ENCODE assay signal across 17 cellular contexts in the genomic region with DNA sequence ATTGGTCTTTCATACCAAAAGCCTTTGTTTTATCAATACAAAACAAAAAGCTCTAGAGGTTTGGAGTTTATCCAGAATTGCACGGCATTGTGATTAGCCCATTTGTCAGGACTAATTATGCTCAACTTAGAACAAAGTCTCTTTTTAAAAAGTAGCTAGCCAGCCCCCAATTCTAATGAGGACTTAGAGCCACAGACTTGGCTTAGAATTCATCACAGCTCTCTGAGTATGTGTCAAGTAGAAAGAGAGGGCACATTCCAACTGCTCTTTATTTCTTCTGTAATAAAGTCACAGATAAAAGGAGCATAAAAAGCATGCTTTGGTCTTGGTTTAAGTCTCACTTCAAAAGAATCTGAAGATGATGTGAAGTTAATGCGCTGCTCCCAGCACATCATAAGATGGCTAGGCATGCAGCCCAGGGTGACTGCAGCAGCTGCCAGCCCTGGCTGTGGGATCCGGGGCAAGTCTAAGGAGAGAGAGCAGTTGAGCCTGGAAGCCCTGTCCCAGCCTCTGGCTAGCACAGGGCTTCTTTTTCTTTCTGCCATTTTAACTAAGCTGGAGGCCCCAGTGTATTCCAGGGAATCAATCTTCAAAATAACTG.
A peak's percentile ranks its signal among the peaks of the same experiment; 100 is the strongest.
DNase-seq lines count a peak whose midpoint lies in the region; ATAC-seq and TF ChIP-seq lines count a peak whose summit lies in the region.
"Had no signal": no experiment of that assay in that cellular context is flagged by ENCODE, and none has a peak within 500 bp of the region (broad histone marks: within the 10 kb centered on the region; RNA-seq: fewer than 3 reads in every experiment).

No MANE protein-coding gene starts in this region.

- H3K9me3 ChIP-seq in prostate gland = no peaks in the 10 kb centered on the region
- H3K9me3 ChIP-seq: BLaER1 treated with 17β-estradiol and CSF1 and Interleukin-3, amounts not matched to agents 10 nM and 100 nM; testis had no signal

- 17% methylated on average over 3 of the region's 3 CpGs for WGBS in prostate gland

- H3K36me3 Mint-ChIP-seq in brain (peaks cover 5% of the 10 kb centered on the region), chondrocyte (ENCODE audit: low read depth) (no peaks in the 10 kb centered on the region)
- H3K36me3 Mint-ChIP-seq: activated naive CD4-positive, alpha-beta T cell treated with anti-CD3 and anti-CD28 coated beads, Interleukin-2, amount 50 U/mL, for 24 hours; T-cell had no signal

- peaks cover 0 to 6% (median 5%) of the 10 kb centered on the region in 5 experiments for H3K9me3 Mint-ChIP-seq in brain
- peaks cover 3% of the 10 kb centered on the region for H3K9me3 Mint-ChIP-seq in chondrocyte (ENCODE audit: low read depth)
- H3K9me3 Mint-ChIP-seq: neural crest cell had no signal

- no peak overlapping the region for H3K4me3 ChIP-seq in retinal pigment epithelial cell (ENCODE audit: low read length)
- no peak overlapping the region for H3K4me3 ChIP-seq in prostate gland
- H3K4me3 ChIP-seq: BLaER1 treated with 17β-estradiol and CSF1 and Interleukin-3, amounts not matched to agents 10 nM and 100 nM; heart right ventricle; testis had no signal

- H3K27me3 Mint-ChIP-seq in brain = no peaks in the 10 kb centered on the region
- H3K27me3 Mint-ChIP-seq in chondrocyte (ENCODE audit: low read depth) = no peaks in the 10 kb centered on the region
- H3K27me3 Mint-ChIP-seq: activated naive CD4-positive, alpha-beta T cell treated with anti-CD3 and anti-CD28 coated beads, Interleukin-2, amount 50 U/mL, for 24 hours; central memory CD8-positive, alpha-beta T cell; T-cell had no signal

- H3K4me3 Mint-ChIP-seq in brain (peak overlapping the region in 3 of 5 experiments; percentile 57 to 75 (median 60)), chondrocyte (ENCODE audit: unreplicated experiment) (no peak overlapping the region)
- H3K4me3 Mint-ChIP-seq: activated naive CD4-positive, alpha-beta T cell treated with anti-CD3 and anti-CD28 coated beads, Interleukin-2, amount 50 U/mL, for 24 hours; central memory CD8-positive, alpha-beta T cell; neural crest cell; T-cell had no signal

- peak overlapping the region; percentile 67 to 95 (median 79) for H3K27ac Mint-ChIP-seq in brain
- no peak overlapping the region for H3K27ac Mint-ChIP-seq in chondrocyte (ENCODE audit: unreplicated experiment)
- H3K27ac Mint-ChIP-seq: activated naive CD4-positive, alpha-beta T cell treated with anti-CD3 and anti-CD28 coated beads, Interleukin-2, amount 50 U/mL, for 24 hours; T-cell had no signal

- intact Hi-C loops in prostate gland (cut with DNase I) = no loop called here

- H3K27me3 ChIP-seq in prostate gland (replicated peaks; ENCODE audit: insufficient read depth) = no peaks in the 10 kb centered on the region
- H3K27me3 ChIP-seq: BLaER1 treated with 17β-estradiol and CSF1 and Interleukin-3, amounts not matched to agents 10 nM and 100 nM; testis had no signal

- ATAC-seq in activated CD4-positive, CD25-positive, alpha-beta regulatory T cell treated with anti-CD3 and anti-CD28 coated beads, Interleukin-2, amount 50 U/mL, for 24 hours = no peak
- ATAC-seq: T-cell had no signal

- no peaks in the 10 kb centered on the region for H3K36me3 ChIP-seq in prostate gland
- H3K36me3 ChIP-seq: BLaER1 treated with 17β-estradiol and CSF1 and Interleukin-3, amounts not matched to agents 10 nM and 100 nM; heart right ventricle had no signal

- H3K27ac ChIP-seq in prostate gland = no peak overlapping the region
- H3K27ac ChIP-seq: BLaER1 treated with 17β-estradiol and CSF1 and Interleukin-3, amounts not matched to agents 10 nM and 100 nM; heart right ventricle; testis had no signal

- no peak for TF ChIP-seq CTCF in brain (conservative IDR thresholded peaks at IDR 0.05)
- TF ChIP-seq CTCF in retinal pigment epithelial cell (conservative IDR thresholded peaks at IDR 0.05; ENCODE audit: low read depth, low read length) = no peak
- no peak for TF ChIP-seq CTCF in chondrocyte (IDR thresholded peaks at IDR 0.05)
- TF ChIP-seq CTCF in prostate gland (IDR thresholded peaks at IDR 0.05) = no peak

- H3K4me1 Mint-ChIP-seq in brain = peaks cover 29% of the 10 kb centered on the region
- H3K4me1 Mint-ChIP-seq in chondrocyte (ENCODE audit: low read depth) = peaks cover 6% of the 10 kb centered on the region
- H3K4me1 Mint-ChIP-seq: activated naive CD4-positive, alpha-beta T cell treated with anti-CD3 and anti-CD28 coated beads, Interleukin-2, amount 50 U/mL, for 24 hours; central memory CD8-positive, alpha-beta T cell; T-cell had no signal

- peak; percentile 1 for DNase-seq in GM04503 (ENCODE audit: low read depth)
- DNase-seq in islet precursor cell = peak; percentile 65
- peak; percentile 87 for DNase-seq in retinal pigment epithelial cell (ENCODE audit: low read depth)
- DNase-seq in HT-29 (ENCODE audit: low spot score) = no peak
- no peak for DNase-seq in chondrocyte (ENCODE audit: low spot score)
- DNase-seq in prostate gland (ENCODE audit: low spot score) = no peak
- DNase-seq: activated CD4-positive, CD25-positive, alpha-beta regulatory T cell; NCI-H2029 treated with DMSO at 0.1 percent for 48 hours; T-cell; testis had no signal

- H3K4me1 ChIP-seq in prostate gland (replicated peaks) = no peaks in the 10 kb centered on the region
- H3K4me1 ChIP-seq: heart right ventricle, testis had no signal

- TF ChIP-seq POLR2A in prostate gland (IDR thresholded peaks at IDR 0.05) = no peak

Comparison
In these comparisons a context has a peak if more than half of its experiments do, and no peak if none do; other contexts are left out.
1. DNase-seq: peak in GM04503 (single experiment), islet precursor cell (single experiment) and retinal pigment epithelial cell (single experiment); none in HT-29 (single experiment), chondrocyte (single experiment) and prostate gland (single experiment).